In genomic region chr9:20944507-20944906, GRCh38 we compare ENCODE assay signal across 33 cellular contexts.
"Had no signal": no experiment of that assay in that cellular context is flagged by ENCODE, and none has a peak within 500 bp of the region (broad histone marks: within the 10 kb centered on the region; RNA-seq: fewer than 3 reads in every experiment).

No MANE protein-coding gene starts in this region.

- H3K9ac ChIP-seq: KMS-11 had no signal

- H3K27me3 ChIP-seq: SJCRH30 had no signal

- DNase-seq: Karpas-422, MG63, NCI-H1048, NCI-H1092 treated with DMSO at 0.1 percent for 48 hours, NCI-H1105 treated with DMSO at 0.1 percent for 48 hours, NCI-H1417, NCI-H1436, NCI-H146, NCI-H1694, NCI-H187, NCI-H1930, NCI-H2029 treated with DMSO at 0.1 percent for 48 hours, NCI-H2081 treated with DMSO at 0.1 percent for 48 hours, NCI-H2107, NCI-H2171, NCI-H226, NCI-H446 treated with DMSO at 0.1 percent for 48 hours, NCI-H510A, NCI-H524, NCI-H526, NCI-H69, NCI-H748 treated with DMSO at 0.1 percent for 48 hours, NCI-H82, PC-9, SHP77, SIG-M5, SJCRH30 had no signal

- H3K27ac ChIP-seq: KMS-11, PC-9, RWPE1, SJCRH30, SK-N-MC had no signal

- ATAC-seq: Panc1, Right ventricle myocardium inferior, SK-N-SH treated with all-trans-retinoic acid at 6 μM for 48 hours had no signal

- H2AFZ ChIP-seq: PC-9 had no signal

- H3K4me1 ChIP-seq: SJCRH30 had no signal

- H3K9me3 ChIP-seq: MG63, SJCRH30 had no signal

- H3K4me3 ChIP-seq: MG63, PC-9, SJCRH30, SK-N-MC had no signal

- H3K4me2 ChIP-seq: KMS-11, PC-9 had no signal

- H3K36me3 ChIP-seq: MG63 had no signal
